ENCODE assay signal across 12 cellular contexts in the genomic region with DNA sequence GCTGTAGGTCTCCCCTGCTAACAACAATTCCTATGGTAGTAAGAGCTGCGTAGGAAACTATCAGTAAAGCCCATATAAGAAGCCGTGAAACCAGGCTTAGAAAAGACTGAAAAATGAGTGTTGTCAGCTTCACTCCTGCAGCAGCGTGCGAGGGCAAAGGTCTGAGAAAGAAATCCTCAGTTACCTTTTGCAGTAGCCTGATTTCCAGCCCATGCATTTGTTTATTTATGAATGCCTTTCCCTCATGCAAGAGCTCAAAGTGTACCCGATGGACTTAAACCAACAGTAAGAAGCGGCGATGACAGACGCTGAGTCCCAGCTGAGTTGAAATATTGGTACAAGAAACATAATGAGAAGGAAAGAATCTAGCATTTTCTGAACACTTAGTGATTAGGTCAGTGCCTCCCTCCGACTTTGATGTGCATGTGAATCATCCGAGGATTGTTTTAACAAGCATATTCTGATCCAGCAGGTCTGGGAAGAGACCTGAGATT. TPM values are rescaled to one million over a fixed set of nuclear protein-coding genes. Genes with fewer than 3 reads are reported as not detected.
DNase-seq lines count a peak whose midpoint lies in the region; ATAC-seq and TF ChIP-seq lines count a peak whose summit lies in the region.
"Had no signal": no experiment of that assay in that cellular context is flagged by ENCODE, and none has a peak within 500 bp of the region (broad histone marks: within the 10 kb centered on the region; RNA-seq: fewer than 3 reads in every experiment).

No MANE protein-coding gene starts in this region.

- H3K27ac ChIP-seq in AG04450 (ENCODE audit: low read depth, low read length): no peak overlapping the region
- H3K27ac ChIP-seq: BLaER1 treated with 17β-estradiol and CSF1 and Interleukin-3, amounts not matched to agents 10 nM and 100 nM; SJCRH30 had no signal

- CTCF ChIA-PET in AG04450 (lab: Charles Lee): interaction anchor here (0.7 kb wide), 1 partner anchor 13 kb away, joined by 3 read pairs; no protein-coding TSS in a partner anchor

- TF ChIP-seq CTCF in AG04450 (IDR thresholded peaks at IDR 0.05; ENCODE audit: low read depth, low read length) (no peak), LNCaP clone FGC (IDR thresholded peaks at IDR 0.05; ENCODE audit: control insufficient read depth, extremely low read depth, insufficient read depth) (no peak), choroid plexus epithelial cell (conservative IDR thresholded peaks at IDR 0.05; ENCODE audit: low read depth, low read length) (no peak), mesothelial cell of epicardium (IDR thresholded peaks at IDR 0.05; ENCODE audit: unreplicated experiment) (no peak)

- no peaks in the 10 kb centered on the region for H3K36me3 Mint-ChIP-seq in mesothelial cell of epicardium
- no peaks in the 10 kb centered on the region for H3K36me3 Mint-ChIP-seq in stimulated activated memory B cell treated with anti-CD40 and anti-IgM and Interleukin-4, amounts not matched to agents 10 μg/mL and 1 μg/mL and 100 μg/mL, for 72 hours

- peaks cover 50% of the 10 kb centered on the region for H3K4me1 Mint-ChIP-seq in mesothelial cell of epicardium
- peaks cover 30% of the 10 kb centered on the region for H3K4me1 Mint-ChIP-seq in stimulated activated memory B cell treated with anti-CD40 and anti-IgM and Interleukin-4, amounts not matched to agents 10 μg/mL and 1 μg/mL and 100 μg/mL, for 72 hours

- H3K9me3 ChIP-seq in AG04450 (ENCODE audit: control insufficient read depth, insufficient read depth, low read length): no peaks in the 10 kb centered on the region
- H3K9me3 ChIP-seq: SJCRH30 had no signal

- peak overlapping the region; percentile 44 for H3K4me3 Mint-ChIP-seq in mesothelial cell of epicardium
- H3K4me3 Mint-ChIP-seq in stimulated activated memory B cell treated with anti-CD40 and anti-IgM and Interleukin-4, amounts not matched to agents 10 μg/mL and 1 μg/mL and 100 μg/mL, for 72 hours: no peak overlapping the region
- H3K4me3 Mint-ChIP-seq: activated CD8-positive, alpha-beta memory T cell treated with anti-CD3 and anti-CD28 coated beads, Interleukin-2, amount 10 ng/mL, durations not matched to agents 7 days and 5 days had no signal

- H3K27me3 ChIP-seq in AG04450 (ENCODE audit: control insufficient read depth, insufficient read depth, low read length): no peaks in the 10 kb centered on the region
- H3K27me3 ChIP-seq: BLaER1 treated with 17β-estradiol and CSF1 and Interleukin-3, amounts not matched to agents 10 nM and 100 nM; SJCRH30 had no signal

- H3K27ac Mint-ChIP-seq in mesothelial cell of epicardium: peak overlapping the region; percentile 86
- no peak overlapping the region for H3K27ac Mint-ChIP-seq in stimulated activated memory B cell treated with anti-CD40 and anti-IgM and Interleukin-4, amounts not matched to agents 10 μg/mL and 1 μg/mL and 100 μg/mL, for 72 hours
- H3K27ac Mint-ChIP-seq: activated CD8-positive, alpha-beta memory T cell treated with anti-CD3 and anti-CD28 coated beads, Interleukin-2, amount 10 ng/mL, durations not matched to agents 7 days and 5 days had no signal

- POLR2A ChIA-PET in AG04450 (lab: Yijun Ruan, JAX): no interaction called here

- DNase-seq in AG04450 (ENCODE audit: low read depth, low spot score): no peak
- no peak for DNase-seq in LNCaP clone FGC (ENCODE audit: low read depth)
- DNase-seq in choroid plexus epithelial cell (ENCODE audit: low read depth): peak; percentile 97
- DNase-seq in mesothelial cell of epicardium (ENCODE audit: low spot score in 2 of 2, unreplicated experiment in 2 of 2): no peak
- no peak for DNase-seq in NCI-H82 treated with DMSO at 0.1 percent for 48 hours (lab: John Stamatoyannopoulos, UW; ENCODE audit: unreplicated experiment)
- DNase-seq in NCI-H187 (lab: John Stamatoyannopoulos, UW): no peak
- DNase-seq: activated CD8-positive, alpha-beta memory T cell treated with anti-CD3 and anti-CD28 coated beads, Interleukin-2, amount 10 ng/mL, durations not matched to agents 7 days and 5 days; effector CD4-positive, alpha-beta T cell had no signal

- no peak for ATAC-seq in stimulated activated memory B cell treated with anti-CD40 and anti-IgM and Interleukin-4, amounts not matched to agents 10 μg/mL and 1 μg/mL and 100 μg/mL, for 72 hours
- no peak for ATAC-seq in GM21619 (IDR thresholded peaks at IDR 0.05; ENCODE audit: unreplicated experiment)
- ATAC-seq: activated CD8-positive, alpha-beta memory T cell treated with anti-CD3 and anti-CD28 coated beads, Interleukin-2, amount 10 ng/mL, durations not matched to agents 7 days and 5 days had no signal

- no peaks in the 10 kb centered on the region for H3K27me3 Mint-ChIP-seq in mesothelial cell of epicardium (ENCODE audit: low read depth)
- no peaks in the 10 kb centered on the region for H3K27me3 Mint-ChIP-seq in stimulated activated memory B cell treated with anti-CD40 and anti-IgM and Interleukin-4, amounts not matched to agents 10 μg/mL and 1 μg/mL and 100 μg/mL, for 72 hours

- no peaks in the 10 kb centered on the region for H3K9me3 Mint-ChIP-seq in mesothelial cell of epicardium
- H3K9me3 Mint-ChIP-seq in stimulated activated memory B cell treated with anti-CD40 and anti-IgM and Interleukin-4, amounts not matched to agents 10 μg/mL and 1 μg/mL and 100 μg/mL, for 72 hours: no peaks in the 10 kb centered on the region

- H3K4me3 ChIP-seq in AG04450 (ENCODE audit: low read depth, low read length): 0 out of 2 replicates have a peak overlapping the region, but pooled peaks have one; percentile 12
- H3K4me3 ChIP-seq in LNCaP clone FGC (ENCODE audit: low read depth, low read length): peak overlapping the region; percentile 36
- no peak overlapping the region for H3K4me3 ChIP-seq in choroid plexus epithelial cell (ENCODE audit: low read depth, low read length)
- H3K4me3 ChIP-seq: BLaER1 treated with 17β-estradiol and CSF1 and Interleukin-3, amounts not matched to agents 10 nM and 100 nM; SJCRH30 had no signal

RNA-seq across cellular contexts. Expression of a gene that starts 15.0 kb away (rescaled TPM):
- polyA plus RNA-seq in AG04450 (2011; rRNA removed): 15.4 and 24.6 TPM in 2 replicates
- polyA minus RNA-seq in AG04450 (2011; rRNA and poly(A)+ RNA removed): 13.8 and 26.4 TPM in 2 replicates
- total RNA-seq in mesothelial cell of epicardium: 36.4 to 47.8 TPM (median 43.9 TPM) in 3 replicates

RNA-seq across cellular contexts. Expression of a gene that starts 29.8 kb away (rescaled TPM):
- 30.6 and 31.8 TPM in 2 replicates for polyA plus RNA-seq in AG04450 (2011; rRNA removed)
- polyA minus RNA-seq in AG04450 (2011; rRNA and poly(A)+ RNA removed): 30.6 and 50.8 TPM in 2 replicates
- 61.5 to 66.0 TPM (median 62.6 TPM) in 3 replicates for total RNA-seq in mesothelial cell of epicardium
